8 cellular contexts compared by ENCODE assay signal in genomic region chr17:73091770-73092517, GRCh38. TPM values are rescaled to one million over a fixed set of nuclear protein-coding genes. Genes with fewer than 3 reads are reported as not detected.
DNase-seq lines count a peak whose midpoint lies in the region; ATAC-seq and TF ChIP-seq lines count a peak whose summit lies in the region.

No MANE protein-coding gene starts in this region.

- intact Hi-C loops in Right ventricle myocardium superior (cut with DNase I), result no loop called here

- H3K36me3 Mint-ChIP-seq in activated T-helper 17 cell treated with anti-CD3 and anti-CD28 coated beads, Interleukin-2, amount 50 U/mL, for 72 hours (ENCODE audit: low read depth), result peaks cover 12% of the 10 kb centered on the region
- H3K36me3 Mint-ChIP-seq in osteocyte (ENCODE audit: unreplicated experiment), result peaks cover 8% of the 10 kb centered on the region

- peak overlapping the region; percentile 88 for H3K27ac Mint-ChIP-seq in activated T-helper 17 cell treated with anti-CD3 and anti-CD28 coated beads, Interleukin-2, amount 50 U/mL, for 72 hours
- H3K27ac Mint-ChIP-seq in osteocyte (ENCODE audit: unreplicated experiment), result peak overlapping the region; percentile 94

- DNase-seq in COLO829 (ENCODE audit: low spot score), result peak; percentile 16
- DNase-seq in M059J (ENCODE audit: low read depth), result peak; percentile 36
- DNase-seq in Right ventricle myocardium superior, result peak; percentile 53
- no peak for DNase-seq in osteocyte (ENCODE audit: extremely low spot score, unreplicated experiment)
- DNase-seq in activated CD4-positive, CD25-positive, alpha-beta regulatory T cell (lab: John Stamatoyannopoulos, UW), result no peak

- H3K4me3 Mint-ChIP-seq in activated T-helper 17 cell treated with anti-CD3 and anti-CD28 coated beads, Interleukin-2, amount 50 U/mL, for 72 hours, result peak overlapping the region; percentile 92
- peak overlapping the region; percentile 100 for H3K4me3 Mint-ChIP-seq in osteocyte (ENCODE audit: unreplicated experiment)

- no peaks in the 10 kb centered on the region for H3K9me3 Mint-ChIP-seq in activated T-helper 17 cell treated with anti-CD3 and anti-CD28 coated beads, Interleukin-2, amount 50 U/mL, for 72 hours
- H3K9me3 Mint-ChIP-seq in osteocyte (ENCODE audit: unreplicated experiment), result no peaks in the 10 kb centered on the region

- TF ChIP-seq CTCF in osteocyte (IDR thresholded peaks at IDR 0.05), result no peak

- peaks cover 17% of the 10 kb centered on the region for H3K4me1 Mint-ChIP-seq in activated T-helper 17 cell treated with anti-CD3 and anti-CD28 coated beads, Interleukin-2, amount 50 U/mL, for 72 hours
- H3K4me1 Mint-ChIP-seq in osteocyte (ENCODE audit: unreplicated experiment), result peaks cover 31% of the 10 kb centered on the region

- H3K27me3 Mint-ChIP-seq in activated T-helper 17 cell treated with anti-CD3 and anti-CD28 coated beads, Interleukin-2, amount 50 U/mL, for 72 hours, result peaks cover 11% of the 10 kb centered on the region
- H3K27me3 Mint-ChIP-seq in osteocyte (ENCODE audit: unreplicated experiment), result no peaks in the 10 kb centered on the region

- ATAC-seq in GM19397 (IDR thresholded peaks at IDR 0.05; ENCODE audit: unreplicated experiment), result peak; percentile 29
- peak; percentile 4 for ATAC-seq in activated T-helper 17 cell treated with anti-CD3 and anti-CD28 coated beads, Interleukin-2, amount 50 U/mL, for 72 hours (replicated peaks)
- ATAC-seq in Right ventricle myocardium superior (ENCODE audit: poor library complexity), result peak; percentile 58
- no peak for ATAC-seq in HG02981 (IDR thresholded peaks at IDR 0.05; ENCODE audit: unreplicated experiment)

RNA-seq across cellular contexts. Expression of gene SLC39A11, which starts 0.5 kb away (rescaled TPM):
- 8.8 and 22.2 TPM in 2 replicates for total RNA-seq in M059J (2014; rRNA removed; shearing (Covaris generic))
- 10 to 100 TPM; 13.1 to 19.0 TPM for total RNA-seq in activated T-helper 17 cell treated with anti-CD3 and anti-CD28 coated beads, Interleukin-2, amount 50 U/mL, for 72 hours
- total RNA-seq in Right ventricle myocardium superior (5.5 TPM), osteocyte (48.2 and 50.2 TPM in 2 replicates)

Comparison
In these comparisons a context has a peak if more than half of its experiments do, and no peak if none do; other contexts are left out.
1. DNase-seq: peak in COLO829 (single experiment), M059J (single experiment) and Right ventricle myocardium superior (single experiment); none in osteocyte (single experiment) and activated CD4-positive, CD25-positive, alpha-beta regulatory T cell (0 of 4).